ENCODE assay signal across 17 cellular contexts in genomic region chr10:17031656-17032630, GRCh38.
DNase-seq lines count a peak whose midpoint lies in the region; ATAC-seq lines count a peak whose summit lies in the region.
"Had no signal": no experiment of that assay in that cellular context is flagged by ENCODE, and none has a peak within 500 bp of the region (broad histone marks: within the 10 kb centered on the region; RNA-seq: fewer than 3 reads in every experiment).

No MANE protein-coding gene starts in this region.

- peaks cover 8% of the 10 kb centered on the region for H3K9me3 Mint-ChIP-seq in activated naive CD8-positive, alpha-beta T cell treated with anti-CD3 and anti-CD28 coated beads, Interleukin-2, amount 10 ng/mL, durations not matched to agents 7 days and 5 days
- no peaks in the 10 kb centered on the region for H3K9me3 Mint-ChIP-seq in naive thymus-derived CD4-positive, alpha-beta T cell
- H3K9me3 Mint-ChIP-seq: stimulated activated memory B cell treated with anti-CD40 and anti-IgM and Interleukin-4, amounts not matched to agents 10 μg/mL and 1 μg/mL and 100 μg/mL, for 72 hours had no signal

- H3K27ac Mint-ChIP-seq in activated naive CD8-positive, alpha-beta T cell treated with anti-CD3 and anti-CD28 coated beads, Interleukin-2, amount 10 ng/mL, durations not matched to agents 7 days and 5 days, result peak overlapping the region; percentile 0
- peak overlapping the region in 3 of 9 donors; percentile 1 to 93 (median 38) for H3K27ac Mint-ChIP-seq in naive thymus-derived CD4-positive, alpha-beta T cell
- H3K27ac Mint-ChIP-seq: stimulated activated memory B cell treated with anti-CD40 and anti-IgM and Interleukin-4, amounts not matched to agents 10 μg/mL and 1 μg/mL and 100 μg/mL, for 72 hours had no signal

- no peaks in the 10 kb centered on the region for H3K27me3 Mint-ChIP-seq in activated naive CD8-positive, alpha-beta T cell treated with anti-CD3 and anti-CD28 coated beads, Interleukin-2, amount 10 ng/mL, durations not matched to agents 7 days and 5 days
- H3K27me3 Mint-ChIP-seq in naive thymus-derived CD4-positive, alpha-beta T cell, result peaks cover 0 to 7% (median 0%) of the 10 kb centered on the region in 5 donors
- H3K27me3 Mint-ChIP-seq: stimulated activated memory B cell treated with anti-CD40 and anti-IgM and Interleukin-4, amounts not matched to agents 10 μg/mL and 1 μg/mL and 100 μg/mL, for 72 hours had no signal

- peaks cover 14% of the 10 kb centered on the region for H3K36me3 Mint-ChIP-seq in activated naive CD8-positive, alpha-beta T cell treated with anti-CD3 and anti-CD28 coated beads, Interleukin-2, amount 10 ng/mL, durations not matched to agents 7 days and 5 days
- H3K36me3 Mint-ChIP-seq in naive thymus-derived CD4-positive, alpha-beta T cell, result peaks cover 0 to 12% (median 4%) of the 10 kb centered on the region in 5 donors
- H3K36me3 Mint-ChIP-seq: stimulated activated memory B cell treated with anti-CD40 and anti-IgM and Interleukin-4, amounts not matched to agents 10 μg/mL and 1 μg/mL and 100 μg/mL, for 72 hours had no signal

- H3K4me2 ChIP-seq in BLaER1 treated with 17β-estradiol and CSF1 and Interleukin-3, amounts not matched to agents 10 nM and 100 nM, result peak overlapping the region in 10 of 11 experiments; percentile 8 to 73 (median 64); a peak in 18 of 22 replicates

- POLR2A ChIA-PET in activated naive CD8-positive, alpha-beta T cell treated with anti-CD3 and anti-CD28 coated beads, Interleukin-2, amount 10 ng/mL, durations not matched to agents 7 days and 5 days (lab: Charles Lee), result interaction anchor here (3.1 kb wide), 1 partner anchor 198 kb away, joined by 39 read pairs; the partner anchor contains the start of gene VIM
- POLR2A ChIA-PET in naive thymus-derived CD4-positive, alpha-beta T cell (lab: Charles Lee), result no interaction called here

- H3K27me3 ChIP-seq in BLaER1 treated with 17β-estradiol and CSF1 and Interleukin-3, amounts not matched to agents 10 nM and 100 nM, result no peaks in the 10 kb centered on the region
- H3K27me3 ChIP-seq in naive thymus-derived CD4-positive, alpha-beta T cell (ENCODE audit: control insufficient read depth in 2 of 2, insufficient read depth in 2 of 2, low read length in 2 of 2), result no peaks in the 10 kb centered on the region
- H3K27me3 ChIP-seq in H7 (ENCODE audit: control insufficient read depth, insufficient read depth, low read length), result no peaks in the 10 kb centered on the region

- H3K4me3 Mint-ChIP-seq in activated naive CD8-positive, alpha-beta T cell treated with anti-CD3 and anti-CD28 coated beads, Interleukin-2, amount 10 ng/mL, durations not matched to agents 7 days and 5 days, result no peak overlapping the region
- peak overlapping the region in 2 of 10 donors; percentile 11 to 16 for H3K4me3 Mint-ChIP-seq in naive thymus-derived CD4-positive, alpha-beta T cell
- H3K4me3 Mint-ChIP-seq: stimulated activated memory B cell treated with anti-CD40 and anti-IgM and Interleukin-4, amounts not matched to agents 10 μg/mL and 1 μg/mL and 100 μg/mL, for 72 hours had no signal

- DNase-seq in GF-D8 (lab: John Stamatoyannopoulos, UW) (peak; percentile 74), H7 (no peak), mucosa of gallbladder (ENCODE audit: low spot score) (no peak)
- DNase-seq in activated naive CD8-positive, alpha-beta T cell treated with anti-CD3 and anti-CD28 coated beads, Interleukin-2, amount 10 ng/mL, durations not matched to agents 7 days and 5 days, result no peak
- no peak for DNase-seq in naive thymus-derived CD4-positive, alpha-beta T cell
- no peak for DNase-seq in stimulated activated naive CD8-positive, alpha-beta T cell treated with anti-CD3 and anti-CD28 coated beads, Interleukin-15, Interleukin-2, amounts not matched to agents 100 U/mL and 50 U/mL, for 24 hours
- DNase-seq: activated naive CD4-positive, alpha-beta T cell treated with Interleukin-2 at 50 U/mL for 16 hours; caudate nucleus; effector memory CD4-positive, alpha-beta T cell; foreskin fibroblast; nucleus accumbens; OCI-M1 had no signal

- ATAC-seq in activated naive CD8-positive, alpha-beta T cell treated with anti-CD3 and anti-CD28 coated beads, Interleukin-2, amount 10 ng/mL, durations not matched to agents 7 days and 5 days (ENCODE audit: low read depth), result no peak
- ATAC-seq in naive thymus-derived CD4-positive, alpha-beta T cell, result peak; percentile 56
- no peak for ATAC-seq in stimulated activated naive CD8-positive, alpha-beta T cell treated with anti-CD3 and anti-CD28 coated beads, Interleukin-15, Interleukin-2, amounts not matched to agents 100 U/mL and 50 U/mL, for 24 hours
- ATAC-seq: HCT116; stimulated activated memory B cell treated with anti-CD40 and anti-IgM and Interleukin-4, amounts not matched to agents 10 μg/mL and 1 μg/mL and 100 μg/mL, for 72 hours had no signal

- H3K4me3 ChIP-seq in BLaER1 treated with 17β-estradiol and CSF1 and Interleukin-3, amounts not matched to agents 10 nM and 100 nM, result no peak overlapping the region
- no peak overlapping the region for H3K4me3 ChIP-seq in naive thymus-derived CD4-positive, alpha-beta T cell (ENCODE audit: low read length)
- H3K4me3 ChIP-seq in H7 (ENCODE audit: insufficient read depth, low read depth, low read length), result no peak overlapping the region

- no peaks in the 10 kb centered on the region for H3K36me3 ChIP-seq in BLaER1 treated with 17β-estradiol and CSF1 and Interleukin-3, amounts not matched to agents 10 nM and 100 nM
- H3K36me3 ChIP-seq in naive thymus-derived CD4-positive, alpha-beta T cell (ENCODE audit: control insufficient read depth in 2 of 3, insufficient read depth in 3 of 3, low read length in 3 of 3), result no peaks in the 10 kb centered on the region
- no peaks in the 10 kb centered on the region for H3K36me3 ChIP-seq in H7 (replicated peaks; ENCODE audit: control insufficient read depth, insufficient read depth, low read length)

- H3K9me3 ChIP-seq in BLaER1 treated with 17β-estradiol and CSF1 and Interleukin-3, amounts not matched to agents 10 nM and 100 nM (replicated peaks in 1 of 11), result no peaks in the 10 kb centered on the region
- H3K9me3 ChIP-seq in naive thymus-derived CD4-positive, alpha-beta T cell (ENCODE audit: control insufficient read depth in 2 of 3, low read length in 3 of 3), result no peaks in the 10 kb centered on the region

- CTCF ChIA-PET in naive thymus-derived CD4-positive, alpha-beta T cell (lab: Charles Lee), result interaction anchor here (0.6 kb wide), 2 partner anchors 54 to 1232 kb away, joined by 3 read pairs; no protein-coding TSS in a partner anchor

- no peak overlapping the region for H3K9ac ChIP-seq in BLaER1 treated with 17β-estradiol and CSF1 and Interleukin-3, amounts not matched to agents 10 nM and 100 nM

- peak overlapping the region in 4 of 11 experiments; percentile 8 to 65 (median 47); a peak in 6 of 22 replicates for H3K27ac ChIP-seq in BLaER1 treated with 17β-estradiol and CSF1 and Interleukin-3, amounts not matched to agents 10 nM and 100 nM
- no peak overlapping the region for H3K27ac ChIP-seq in naive thymus-derived CD4-positive, alpha-beta T cell (ENCODE audit: low read depth, low read length)
- H3K27ac ChIP-seq: C4-2B, VCaP had no signal

- H4K20me1 ChIP-seq in BLaER1 treated with 17β-estradiol and CSF1 and Interleukin-3, amounts not matched to agents 10 nM and 100 nM, result no peaks in the 10 kb centered on the region

- peaks cover 67% of the 10 kb centered on the region for H3K4me1 Mint-ChIP-seq in activated naive CD8-positive, alpha-beta T cell treated with anti-CD3 and anti-CD28 coated beads, Interleukin-2, amount 10 ng/mL, durations not matched to agents 7 days and 5 days
- peaks cover 24 to 74% (median 67%) of the 10 kb centered on the region in 7 donors for H3K4me1 Mint-ChIP-seq in naive thymus-derived CD4-positive, alpha-beta T cell

- H3K4me1 ChIP-seq in BLaER1 treated with 17β-estradiol and CSF1 and Interleukin-3, amounts not matched to agents 10 nM and 100 nM, result peaks cover 39 to 75% (median 69%) of the 10 kb centered on the region in 10 experiments
- H3K4me1 ChIP-seq in naive thymus-derived CD4-positive, alpha-beta T cell (ENCODE audit: control insufficient read depth in 2 of 2, insufficient read depth in 2 of 2, low read length in 2 of 2), result peaks cover 33% of the 10 kb centered on the region in 2 donors

- intact Hi-C loops in naive thymus-derived CD4-positive, alpha-beta T cell (cut with micrococcal nuclease), result loop anchor here in 1 of 2 donors (1.0 kb wide), 1 partner anchor 20 kb away; no protein-coding TSS in a partner anchor
